ENCODE assay signal across 25 cellular contexts in genomic region chr7:158005531-158005930, GRCh38.
"Had no signal": no experiment of that assay in that cellular context is flagged by ENCODE, and none has a peak within 500 bp of the region (broad histone marks: within the 10 kb centered on the region; RNA-seq: fewer than 3 reads in every experiment).

No MANE protein-coding gene starts in this region.

- H3K4me3 ChIP-seq: gastrocnemius medialis, left lung, mucosa of descending colon, right lobe of liver, suprapubic skin, transverse colon, upper lobe of right lung, uterus had no signal

- H3K79me2 ChIP-seq: parathyroid adenoma had no signal

- H3K36me3 ChIP-seq: gastrocnemius medialis, left lung, right lobe of liver, suprapubic skin, transverse colon, upper lobe of right lung, uterus had no signal

- H3K9ac ChIP-seq: parathyroid adenoma had no signal

- H3K9me3 ChIP-seq: gastrocnemius medialis, left lung, mucosa of descending colon, right lobe of liver, suprapubic skin, transverse colon, upper lobe of right lung, uterus had no signal

- H3K27me3 ChIP-seq: left lung, right lobe of liver, transverse colon, upper lobe of right lung, uterus had no signal

- H3K27ac ChIP-seq: epithelial cell of prostate, gastrocnemius medialis, left lung, parathyroid adenoma, right lobe of liver, suprapubic skin, transverse colon, upper lobe of right lung, uterus had no signal

- H2AFZ ChIP-seq: parathyroid adenoma had no signal

- H3K4me1 ChIP-seq: gastrocnemius medialis, left lung, parathyroid adenoma, right lobe of liver, transverse colon, upper lobe of right lung, uterus had no signal

- DNase-seq: effector CD8-positive, alpha-beta T cell; endodermal cell; foreskin fibroblast; gastrocnemius medialis; head of caudate nucleus; left lung; mesenchymal stem cell; mucosa of descending colon; naive B cell; right lobe of liver; small intestine; stimulated activated CD4-positive, alpha-beta T cell treated with anti-CD3 and anti-CD28 coated beads, Interleukin-12 subunit alpha, Interleukin-12 subunit beta, amount 100 ng/mL, for 4 hours; stimulated activated CD4-positive, alpha-beta T cell treated with anti-CD3 and anti-CD28 coated beads, Interleukin-1b, Interleukin-23, amount 100 ng/mL, for 48 hours; stimulated activated CD4-positive, alpha-beta T cell treated with anti-CD3 and anti-CD28 coated beads, Interleukin-4, amount 100 ng/mL, for 1 hour; stimulated activated CD8-positive, alpha-beta memory T cell treated with anti-CD3 and anti-CD28 coated beads, Interleukin-4, amount 100 ng/mL, for 48 hours; stimulated activated naive CD4-positive, alpha-beta T cell; stimulated activated naive CD8-positive, alpha-beta T cell treated with anti-CD3 and anti-CD28 coated beads, Interleukin-15, amount 100 ng/mL, for 72 hours; transverse colon; upper lobe of right lung; uterus had no signal

- ATAC-seq: esophagus mucosa; gastrocnemius medialis; left lung; mucosa of descending colon; natural killer cell treated with Interleukin-12 subunit alpha and Interleukin-12 subunit beta and Interleukin-15 and Interleukin-18, amount 100 ng/mL, for 72 hours; right lobe of liver; stimulated activated naive CD8-positive, alpha-beta T cell treated with anti-CD3 and anti-CD28 coated beads, Interleukin-15, amount 100 ng/mL, for 72 hours; upper lobe of right lung had no signal
